ENCODE assay signal across 12 cellular contexts in the genomic region with DNA sequence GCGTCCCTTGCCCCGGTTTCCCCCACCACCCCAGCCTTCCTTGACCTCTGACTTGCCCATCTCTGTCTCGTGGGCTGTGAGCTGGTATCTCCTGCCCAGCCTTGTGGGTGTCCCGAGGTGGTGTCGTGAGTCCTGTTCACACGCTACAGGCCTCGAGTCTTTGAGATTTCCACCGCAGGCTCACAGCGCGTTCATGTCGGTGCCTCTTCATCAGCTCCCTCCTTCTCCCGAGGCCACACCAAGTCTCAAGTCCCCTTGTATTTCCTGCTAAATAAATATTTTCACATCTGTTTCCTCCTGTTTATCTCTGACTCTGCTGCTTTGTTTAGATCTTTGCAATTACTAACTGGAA.
DNase-seq lines count a peak whose midpoint lies in the region; ATAC-seq and TF ChIP-seq lines count a peak whose summit lies in the region.
"Had no signal": no experiment of that assay in that cellular context is flagged by ENCODE, and none has a peak within 500 bp of the region (broad histone marks: within the 10 kb centered on the region; RNA-seq: fewer than 3 reads in every experiment).

No MANE protein-coding gene starts in this region.

- H3K27me3 ChIP-seq in body of pancreas (no peaks in the 10 kb centered on the region), hepatocyte (no peaks in the 10 kb centered on the region), neuronal stem cell (ENCODE audit: control insufficient read depth in 3 of 3, insufficient read depth in 3 of 3, low read depth in 1 of 3, low read length in 3 of 3) (no peaks in the 10 kb centered on the region)
- H3K27me3 ChIP-seq: foreskin keratinocyte had no signal

- no peak overlapping the region for H2BK120ac ChIP-seq in neuronal stem cell (ENCODE audit: low read depth, low read length)

- H2AFZ ChIP-seq in hepatocyte (no peak overlapping the region), neuronal stem cell (ENCODE audit: low read length) (no peak overlapping the region)

- peaks cover 79% of the 10 kb centered on the region for H3K79me2 ChIP-seq in hepatocyte

- no peak overlapping the region for H3K23ac ChIP-seq in neuronal stem cell (ENCODE audit: low read depth, low read length, poor library complexity)

- intact Hi-C loops in body of pancreas (cut with DNase I) = no loop called here

- WGBS in body of pancreas, 2 donors = 55 to 73% methylated on average over 12 of the region's 12 CpGs
- WGBS in hepatocyte (ENCODE audit: low lambda C conversion rate, missing lambda C conversion rate) = 39% methylated on average over 12 of the region's 12 CpGs
- WGBS in neuronal stem cell (ENCODE audit: extremely low coverage in 2 of 2, insufficient read length in 2 of 2, insufficient replicate concordance in 1 of 2), 2 donors = no CpG with 5 or more reads among the region's 12 CpGs

- no peak overlapping the region for H4K8ac ChIP-seq in neuronal stem cell (ENCODE audit: low read depth, low read length)

- peaks cover 4% of the 10 kb centered on the region for H3K79me1 ChIP-seq in neuronal stem cell (ENCODE audit: low read depth, low read length)

- H2BK12ac ChIP-seq in neuronal stem cell (ENCODE audit: low read length) = no peak overlapping the region

- peaks cover 3% of the 10 kb centered on the region for H4K20me1 ChIP-seq in hepatocyte (ENCODE audit: insufficient read depth, poor library complexity, severe bottlenecking)

- peak overlapping the region in 3 of 4 donors; percentile 36 to 65 (median 58) for H3K27ac ChIP-seq in body of pancreas
- H3K27ac ChIP-seq in hepatocyte = peak overlapping the region; percentile 82
- H3K27ac ChIP-seq in neuronal stem cell (replicated peaks; ENCODE audit: low read length) = no peak overlapping the region
- H3K27ac ChIP-seq: foreskin keratinocyte had no signal

- H4K91ac ChIP-seq in neuronal stem cell (ENCODE audit: low read depth, low read length, poor library complexity) = no peak overlapping the region

- H3K36me3 ChIP-seq in body of pancreas (replicated peaks in 1 of 2; ENCODE audit: insufficient read depth in 1 of 2, low read depth in 2 of 2) = no peaks in the 10 kb centered on the region
- H3K36me3 ChIP-seq in hepatocyte (replicated peaks; ENCODE audit: insufficient read depth, low read depth) = no peaks in the 10 kb centered on the region
- peaks cover 0 to 5% of the 10 kb centered on the region in 2 donors for H3K36me3 ChIP-seq in neuronal stem cell (replicated peaks in 1 of 2; ENCODE audit: control insufficient read depth in 2 of 2, insufficient read depth in 2 of 2, low read length in 2 of 2)

- no peak overlapping the region for H3K4ac ChIP-seq in neuronal stem cell (ENCODE audit: low read length)

- peak overlapping the region; percentile 63 for H3K4me2 ChIP-seq in hepatocyte
- no peak overlapping the region for H3K4me2 ChIP-seq in neuronal stem cell (ENCODE audit: insufficient read depth, low read length, poor library complexity, severe bottlenecking)

- peaks cover 45% of the 10 kb centered on the region for H3K4me1 ChIP-seq in body of pancreas
- H3K4me1 ChIP-seq in hepatocyte (ENCODE audit: insufficient read depth) = peaks cover 43% of the 10 kb centered on the region
- peaks cover 0 to 24% of the 10 kb centered on the region in 2 donors for H3K4me1 ChIP-seq in neuronal stem cell (ENCODE audit: control insufficient read depth in 2 of 2, insufficient read depth in 1 of 2, low read depth in 1 of 2, low read length in 2 of 2)
- H3K4me1 ChIP-seq: foreskin keratinocyte had no signal

- peak; percentile 11 for ATAC-seq in body of pancreas
- ATAC-seq in HG02763 (IDR thresholded peaks at IDR 0.05; ENCODE audit: unreplicated experiment) = no peak
- no peak for ATAC-seq in GM21619 (IDR thresholded peaks at IDR 0.05; ENCODE audit: unreplicated experiment)
- ATAC-seq: foreskin keratinocyte had no signal

- peak overlapping the region; percentile 20 for H3K18ac ChIP-seq in neuronal stem cell (ENCODE audit: low read length)

- no peak overlapping the region for H3K14ac ChIP-seq in neuronal stem cell (ENCODE audit: low read length)

- no peak for TF ChIP-seq POLR2A in body of pancreas (IDR thresholded peaks at IDR 0.05)

- DNase-seq in AG08395 (ENCODE audit: low spot score) = peak; percentile 30
- no peak for DNase-seq in body of pancreas
- DNase-seq in hepatocyte (ENCODE audit: low spot score) = peak; percentile 35
- no peak for DNase-seq in neuronal stem cell (ENCODE audit: low spot score)
- no peak for DNase-seq in NCI-H82 (lab: John Stamatoyannopoulos, UW)
- DNase-seq in NCI-H1092 (lab: John Stamatoyannopoulos, UW) = no peak
- DNase-seq: activated CD4-positive, CD25-positive, alpha-beta regulatory T cell treated with anti-CD3 and anti-CD28 coated beads, Interleukin-2, amount 50 U/mL, for 72 hours; activated T-cell treated with anti-CD3 and anti-CD28 coated beads for 4 hours; foreskin keratinocyte; NCI-H446 had no signal

- H2AK5ac ChIP-seq in neuronal stem cell (ENCODE audit: low read depth, low read length) = no peak overlapping the region

- no peaks in the 10 kb centered on the region for H3K9me3 ChIP-seq in body of pancreas
- H3K9me3 ChIP-seq in hepatocyte (ENCODE audit: low read depth) = no peaks in the 10 kb centered on the region
- H3K9me3 ChIP-seq in neuronal stem cell (replicated peaks in 1 of 2; ENCODE audit: control insufficient read depth in 2 of 2, insufficient read depth in 1 of 2, low read depth in 1 of 2, low read length in 2 of 2) = no peaks in the 10 kb centered on the region

- H3K9ac ChIP-seq in neuronal stem cell (ENCODE audit: low read depth, low read length, poor library complexity) = no peak overlapping the region

- no peak overlapping the region for H2BK5ac ChIP-seq in neuronal stem cell (ENCODE audit: low read length)

- H3K4me3 ChIP-seq in body of pancreas = no peak overlapping the region
- no peak overlapping the region for H3K4me3 ChIP-seq in hepatocyte
- H3K4me3 ChIP-seq in neuronal stem cell (ENCODE audit: low read length in 2 of 2) = no peak overlapping the region

- TF ChIP-seq CTCF in body of pancreas (IDR thresholded peaks at IDR 0.05) (no peak), hepatocyte (IDR thresholded peaks at IDR 0.05; ENCODE audit: poor library complexity) (no peak)

- H3K9me2 ChIP-seq in hepatocyte (replicated peaks; ENCODE audit: insufficient read depth) = no peaks in the 10 kb centered on the region

- no peak overlapping the region for H2BK15ac ChIP-seq in neuronal stem cell (ENCODE audit: low read length)

Comparison
In these comparisons a context has a peak if more than half of its experiments do, and no peak if none do; other contexts are left out.
1. DNase-seq: peak in AG08395 (single experiment) and hepatocyte (single experiment); none in body of pancreas (0 of 4), neuronal stem cell (single experiment), NCI-H82 (single experiment) and NCI-H1092 (single experiment).